8 cellular contexts compared by ENCODE assay signal in genomic region chr9:19161257-19162025, GRCh38. TPM values are rescaled to one million over a fixed set of nuclear protein-coding genes. Genes with fewer than 3 reads are reported as not detected.
A peak's percentile ranks its signal among the peaks of the same experiment; 100 is the strongest.
DNase-seq lines count a peak whose midpoint lies in the region; ATAC-seq and TF ChIP-seq lines count a peak whose summit lies in the region.

No MANE protein-coding gene starts in this region.

- TF ChIP-seq EP300 in stomach (IDR thresholded peaks at IDR 0.05): no peak

- H3K4me3 ChIP-seq in ascending aorta (no peak overlapping the region), stomach (no peak overlapping the region)

- H3K9me3 ChIP-seq in ascending aorta: no peaks in the 10 kb centered on the region
- H3K9me3 ChIP-seq in stomach: no peaks in the 10 kb centered on the region

- no peak for TF ChIP-seq POLR2A in stomach (IDR thresholded peaks at IDR 0.05)

- peak; percentile 65 for ATAC-seq in HG03066 (IDR thresholded peaks at IDR 0.05; ENCODE audit: low read depth, unreplicated experiment)

- 53 to 63% (median 59%) methylated on average over 9 of the region's 9 CpGs for WGBS in stomach, 5 donors

- H3K27me3 ChIP-seq in ascending aorta: no peaks in the 10 kb centered on the region
- H3K27me3 ChIP-seq in stomach: no peaks in the 10 kb centered on the region

- H3K36me3 ChIP-seq in ascending aorta (no peaks in the 10 kb centered on the region), stomach (no peaks in the 10 kb centered on the region)

- intact Hi-C loops in ascending aorta (cut with DNase I): no loop called here
- intact Hi-C loops in stomach (cut with DNase I; ENCODE audit: low total_unique reads): no loop called here

- TF ChIP-seq CTCF in ascending aorta (IDR thresholded peaks at IDR 0.05): no peak
- no peak for TF ChIP-seq CTCF in stomach (IDR thresholded peaks at IDR 0.05)

- peaks cover 0 to 4% of the 10 kb centered on the region in 2 donors for H3K4me1 ChIP-seq in ascending aorta
- H3K4me1 ChIP-seq in stomach: peaks cover 4 to 18% (median 9%) of the 10 kb centered on the region in 4 donors

- DNase-seq in activated CD4-positive, alpha-beta T cell treated with anti-CD3 and anti-CD28 coated beads for 24 hours (ENCODE audit: low read depth in 2 of 2): peak; percentile 12 to 31
- DNase-seq in activated CD4-positive, alpha-beta T cell treated with anti-CD3 and anti-CD28 coated beads for 1 hour: no peak
- DNase-seq in RPMI7951 (ENCODE audit: low read depth) (peak; percentile 94), ascending aorta (ENCODE audit: low spot score in 2 of 2) (peak in 1 of 2 donors; percentile 84), left kidney (ENCODE audit: low read depth, low spot score) (peak; percentile 48), stomach (peak; percentile 50), NCI-H446 (lab: John Stamatoyannopoulos, UW) (no peak)

- H3K27ac ChIP-seq in ascending aorta: peak overlapping the region; percentile 37 to 55
- H3K27ac ChIP-seq in stomach: peak overlapping the region in 4 of 5 donors; percentile 44 to 87 (median 62)

RNA-seq across cellular contexts. Expression of gene PLIN2, which starts 34.1 kb away (rescaled TPM):
- total RNA-seq in RPMI7951 (2014; rRNA removed; shearing (Covaris generic)): 96.3 and 116 TPM in 2 replicates
- 132 TPM for total RNA-seq in ascending aorta
- 100 to 1,000 TPM in 2 of 5 donors, 10 to 100 TPM in 3; 20.5 to 208 (median 37.7) TPM for total RNA-seq in stomach
- polyA plus RNA-seq in stomach: 10 to 100 TPM; 22.8 to 81.0 (median 55.8) TPM

RNA-seq across cellular contexts. Expression of gene HAUS6, which starts 58.7 kb away (rescaled TPM):
- total RNA-seq in RPMI7951 (2014; rRNA removed; shearing (Covaris generic)): 25.1 and 31.7 TPM in 2 replicates
- total RNA-seq in ascending aorta: 3.4 TPM
- total RNA-seq in stomach: 10 to 100 TPM in 3 of 5 donors, 1 to 10 TPM in 2; 1.7 to 32.1 (median 22.3) TPM
- polyA plus RNA-seq in stomach: 1 to 10 TPM; 2.3 to 3.3 (median 3.1) TPM

Comparison
In these comparisons a context has a peak if more than half of its experiments do, and no peak if none do; other contexts are left out.
1. DNase-seq: peak in activated CD4-positive, alpha-beta T cell treated with anti-CD3 and anti-CD28 coated beads for 24 hours (2 of 2), RPMI7951 (single experiment), left kidney (single experiment) and stomach (single experiment); none in activated CD4-positive, alpha-beta T cell treated with anti-CD3 and anti-CD28 coated beads for 1 hour (single experiment) and NCI-H446 (0 of 2).